Comparison of ENCODE assay signal across 8 cellular contexts in genomic region chr7:133714654-133715053, GRCh38.
"Had no signal": no experiment of that assay in that cellular context is flagged by ENCODE, and none has a peak within 500 bp of the region (broad histone marks: within the 10 kb centered on the region; RNA-seq: fewer than 3 reads in every experiment).

No MANE protein-coding gene starts in this region.

- ATAC-seq: GM12878 had no signal

- FAIRE-seq: G401.6, GM12878, GM12891, GM12892, GM18507, GM19239 had no signal

- H3K4me3 ChIP-seq: GM12878 had no signal

- DNase-seq: GDM1, GF-D8 had no signal
